ENCODE assay signal across 12 cellular contexts in the genomic region with DNA sequence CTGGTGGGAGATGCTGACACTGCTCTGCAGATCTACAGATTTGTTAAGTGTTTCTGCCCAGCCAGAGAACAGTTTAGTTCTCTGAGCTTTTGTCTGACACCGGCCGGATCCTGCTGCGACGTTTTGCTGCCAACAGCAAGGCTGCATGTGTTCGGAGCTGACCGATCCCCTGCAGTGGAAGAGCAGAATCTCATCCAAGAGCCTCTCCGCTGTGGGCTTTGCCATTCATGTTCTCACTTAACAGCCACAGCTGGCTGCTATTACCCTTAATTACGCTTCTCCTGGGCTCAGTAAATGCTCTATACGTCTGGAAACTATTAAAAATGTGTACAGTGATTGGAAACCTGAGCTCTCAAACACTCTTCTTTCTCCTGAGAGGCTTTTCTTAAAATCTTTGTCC.
DNase-seq lines count a peak whose midpoint lies in the region; ATAC-seq and TF ChIP-seq lines count a peak whose summit lies in the region.
"Had no signal": no experiment of that assay in that cellular context is flagged by ENCODE, and none has a peak within 500 bp of the region (broad histone marks: within the 10 kb centered on the region; RNA-seq: fewer than 3 reads in every experiment).

No MANE protein-coding gene starts in this region.

- TF ChIP-seq POLR2A in gastrocnemius medialis (IDR thresholded peaks at IDR 0.05): no peak

- no peaks in the 10 kb centered on the region for H3K9me3 Mint-ChIP-seq in activated CD4-positive, alpha-beta T cell treated with anti-CD3 and anti-CD28 coated beads, Interleukin-2, amount 10 ng/mL, durations not matched to agents 24 days and 14 days

- H3K4me3 Mint-ChIP-seq in activated CD4-positive, alpha-beta T cell treated with anti-CD3 and anti-CD28 coated beads, Interleukin-2, amount 10 ng/mL, durations not matched to agents 24 days and 14 days: no peak overlapping the region

- POLR2A ChIA-PET in RWPE1 (lab: Yijun Ruan, JAX; ENCODE audit: low non-redundant PET): no interaction called here

- in situ Hi-C loops in gastrocnemius medialis (cut with MboI; ENCODE audit: low sequenced_read_pairs in 4 of 4): no loop called here

- H3K27ac ChIP-seq in RWPE1 (peak overlapping the region; percentile 58), heart right ventricle (peak overlapping the region in 8 of 10 donors; percentile 2 to 77 (median 34)), gastrocnemius medialis (peak overlapping the region; percentile 74 to 94 (median 90)), tibial artery (no peak overlapping the region)
- H3K27ac ChIP-seq: thoracic aorta had no signal

- H3K4me1 ChIP-seq in heart right ventricle (peaks cover 3 to 76% (median 47%) of the 10 kb centered on the region in 9 donors), gastrocnemius medialis (peaks cover 65 to 74% of the 10 kb centered on the region in 2 donors), tibial artery (peaks cover 0 to 25% (median 4%) of the 10 kb centered on the region in 4 donors)

- 62 to 65% methylated on average over 9 of the region's 9 CpGs for WGBS in heart right ventricle, 2 donors

- DNase-seq in NCI-H1436 treated with DMSO at 0.1 percent for 48 hours (lab: John Stamatoyannopoulos, UW) (peak; percentile 54), RWPE1 (ENCODE audit: low spot score) (no peak), heart right ventricle (peak; percentile 38 to 47), gastrocnemius medialis (no peak), tibial artery (no peak), MG63 (no peak)
- no peak for DNase-seq in activated CD4-positive, alpha-beta T cell treated with anti-CD3 and anti-CD28 coated beads, Interleukin-2, amount 10 ng/mL, durations not matched to agents 24 days and 14 days
- DNase-seq: aorta, left colon, NCI-H1694 treated with DMSO at 0.1 percent for 48 hours had no signal

- no peak overlapping the region for H3K4me3 ChIP-seq in heart right ventricle
- no peak overlapping the region for H3K4me3 ChIP-seq in gastrocnemius medialis
- H3K4me3 ChIP-seq in tibial artery: no peak overlapping the region
- H3K4me3 ChIP-seq in MG63: no peak overlapping the region
- H3K4me3 ChIP-seq: thoracic aorta had no signal

- H3K27ac Mint-ChIP-seq in activated CD4-positive, alpha-beta T cell treated with anti-CD3 and anti-CD28 coated beads, Interleukin-2, amount 10 ng/mL, durations not matched to agents 24 days and 14 days: no peak overlapping the region

- H3K27me3 Mint-ChIP-seq in activated CD4-positive, alpha-beta T cell treated with anti-CD3 and anti-CD28 coated beads, Interleukin-2, amount 10 ng/mL, durations not matched to agents 24 days and 14 days: no peaks in the 10 kb centered on the region

- no peaks in the 10 kb centered on the region for H3K4me1 Mint-ChIP-seq in activated CD4-positive, alpha-beta T cell treated with anti-CD3 and anti-CD28 coated beads, Interleukin-2, amount 10 ng/mL, durations not matched to agents 24 days and 14 days

- H3K36me3 ChIP-seq in heart right ventricle: peaks cover 0 to 91% (median 22%) of the 10 kb centered on the region in 9 donors
- peaks cover 0 to 20% of the 10 kb centered on the region in 2 donors for H3K36me3 ChIP-seq in gastrocnemius medialis
- peaks cover 49 to 87% (median 55%) of the 10 kb centered on the region in 3 donors for H3K36me3 ChIP-seq in tibial artery
- H3K36me3 ChIP-seq in MG63: peaks cover 36% of the 10 kb centered on the region

- CTCF ChIA-PET in RWPE1 (lab: Yijun Ruan, JAX): interaction anchor here (1.0 kb wide), 1 partner anchor 16 kb away, joined by 3 read pairs; no protein-coding TSS in a partner anchor

- intact Hi-C loops in heart right ventricle (cut with DNase I) (loop anchor here in 2 of 10 donors (5.0 to 10.0 kb wide), 2 partner anchors 36 to 132 kb away; a partner anchor contains a TSS), gastrocnemius medialis (cut with DNase I; ENCODE audit: low total_unique reads) (no loop called here), tibial artery (cut with DNase I; ENCODE audit: low total_unique reads) (no loop called here)
- intact Hi-C loops in activated CD4-positive, alpha-beta T cell treated with anti-CD3 and anti-CD28 coated beads, Interleukin-2, amount 10 ng/mL, durations not matched to agents 24 days and 14 days (cut with micrococcal nuclease): no loop called here

- H3K9me3 ChIP-seq in heart right ventricle (no peaks in the 10 kb centered on the region), gastrocnemius medialis (no peaks in the 10 kb centered on the region), tibial artery (no peaks in the 10 kb centered on the region), MG63 (no peaks in the 10 kb centered on the region)
- H3K9me3 ChIP-seq: thoracic aorta had no signal

- TF ChIP-seq CTCF in RWPE1 (conservative IDR thresholded peaks at IDR 0.05; ENCODE audit: low read depth) (no peak), heart right ventricle (IDR thresholded peaks at IDR 0.05) (no peak), gastrocnemius medialis (IDR thresholded peaks at IDR 0.05 in 4 of 5, conservative IDR thresholded peaks at IDR 0.05 in 1 of 5) (no peak), tibial artery (IDR thresholded peaks at IDR 0.05) (no peak)

- H3K27me3 ChIP-seq in heart right ventricle (no peaks in the 10 kb centered on the region), gastrocnemius medialis (no peaks in the 10 kb centered on the region), tibial artery (no peaks in the 10 kb centered on the region), MG63 (no peaks in the 10 kb centered on the region)

- ATAC-seq in heart right ventricle: peak in 5 of 8 donors; percentile 35 to 53 (median 50)
- no peak for ATAC-seq in gastrocnemius medialis
- no peak for ATAC-seq in HG02678 (IDR thresholded peaks at IDR 0.05; ENCODE audit: unreplicated experiment)
- ATAC-seq: left colon had no signal

- no peaks in the 10 kb centered on the region for H3K36me3 Mint-ChIP-seq in activated CD4-positive, alpha-beta T cell treated with anti-CD3 and anti-CD28 coated beads, Interleukin-2, amount 10 ng/mL, durations not matched to agents 24 days and 14 days (ENCODE audit: low read depth)

Comparison
In these comparisons a context has a peak if more than half of its experiments do, and no peak if none do; other contexts are left out.
1. DNase-seq: peak in NCI-H1436 treated with DMSO at 0.1 percent for 48 hours (single experiment) and heart right ventricle (2 of 2); none in RWPE1 (single experiment), gastrocnemius medialis (0 of 2), tibial artery (0 of 2), activated CD4-positive, alpha-beta T cell treated with anti-CD3 and anti-CD28 coated beads, Interleukin-2, amount 10 ng/mL, durations not matched to agents 24 days and 14 days (single experiment) and MG63 (single experiment).
2. H3K27ac ChIP-seq: peak in RWPE1 (single experiment), heart right ventricle (8 of 10) and gastrocnemius medialis (4 of 4); none in tibial artery (0 of 2).
3. ATAC-seq: peak in heart right ventricle (5 of 8); none in gastrocnemius medialis (0 of 2) and HG02678 (single experiment).